In the genomic region with DNA sequence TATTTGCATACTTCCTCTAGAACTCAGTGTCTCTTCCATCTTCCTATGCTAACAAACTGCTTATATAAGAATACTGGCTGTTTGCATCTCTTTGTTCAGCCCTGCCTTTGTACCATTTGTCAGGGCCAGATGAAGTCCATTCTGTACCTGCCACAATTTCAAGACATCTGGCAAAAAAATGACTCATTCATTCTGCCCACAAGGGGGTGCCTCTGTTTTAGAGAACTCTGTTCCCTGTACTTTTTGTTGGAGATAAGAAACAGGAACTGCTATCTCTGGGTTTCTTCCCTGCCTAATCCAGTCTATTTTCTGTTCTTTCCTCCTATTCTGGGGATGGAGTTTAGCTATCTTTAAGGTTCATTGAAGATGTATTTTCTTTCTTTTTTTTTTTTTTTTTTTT, we compare ENCODE assay signal across 17 cellular contexts. TPM values are rescaled to one million over a fixed set of nuclear protein-coding genes. Genes with fewer than 3 reads are reported as not detected.
DNase-seq lines count a peak whose midpoint lies in the region; ATAC-seq and TF ChIP-seq lines count a peak whose summit lies in the region.
"Had no signal": no experiment of that assay in that cellular context is flagged by ENCODE, and none has a peak within 500 bp of the region (broad histone marks: within the 10 kb centered on the region; RNA-seq: fewer than 3 reads in every experiment).

No MANE protein-coding gene starts in this region.

- peak; percentile 11 for DNase-seq in COR-L47 (lab: John Stamatoyannopoulos, UW)
- peak; percentile 56 for DNase-seq in Karpas-422
- peak; percentile 12 for DNase-seq in SKM-1 (lab: John Stamatoyannopoulos, UW; ENCODE audit: unreplicated experiment)
- peak; percentile 16 for DNase-seq in iPS-NIHi11 (ENCODE audit: low spot score)
- no peak for DNase-seq in colonic mucosa
- DNase-seq in activated naive CD4-positive, alpha-beta T cell treated with anti-CD3 and anti-CD28 coated beads, Interleukin-2, amount 50 U/mL, for 16 hours: no peak
- DNase-seq: activated CD8-positive, alpha-beta T cell treated with anti-CD3 and anti-CD28 coated beads for 36 hours; CD4-positive, CD25-positive, alpha-beta regulatory T cell; GOT3; mammary epithelial cell; NCI-H226; Peyer's patch; right lobe of liver; stimulated activated CD4-positive, alpha-beta T cell treated with anti-CD3 and anti-CD28 coated beads, Interleukin-4, amount 100 ng/mL, for 1 hour; T-helper 9 cell had no signal

- H3K4me3 ChIP-seq in Karpas-422 (ENCODE audit: low read length) (no peak overlapping the region), colonic mucosa (no peak overlapping the region)
- H3K4me3 ChIP-seq: Peyer's patch, right lobe of liver had no signal

- H3K9me3 ChIP-seq in Karpas-422 (ENCODE audit: low read length): peaks cover 37% of the 10 kb centered on the region
- H3K9me3 ChIP-seq in colonic mucosa: peaks cover 4% of the 10 kb centered on the region

- H3K4me1 ChIP-seq in Karpas-422 (ENCODE audit: low read length) (no peaks in the 10 kb centered on the region), colonic mucosa (no peaks in the 10 kb centered on the region)
- H3K4me1 ChIP-seq: Peyer's patch, right lobe of liver had no signal

- H3K36me3 ChIP-seq in Karpas-422 (ENCODE audit: insufficient read depth, low read length) (peaks cover 7% of the 10 kb centered on the region; the same call in 1 of the 2 replicates), colonic mucosa (peaks cover 5% of the 10 kb centered on the region)

- H3K27me3 ChIP-seq in Karpas-422 (ENCODE audit: low read length): no peaks in the 10 kb centered on the region
- H3K27me3 ChIP-seq in colonic mucosa: no peaks in the 10 kb centered on the region
- H3K27me3 ChIP-seq: Peyer's patch, right lobe of liver had no signal

- intact Hi-C loops in colonic mucosa (cut with DNase I): no loop called here

- no peak overlapping the region for H3K27ac ChIP-seq in Karpas-422 (ENCODE audit: low read length)
- H3K27ac ChIP-seq in colonic mucosa: no peak overlapping the region
- H3K27ac ChIP-seq: KMS-11, Peyer's patch, right lobe of liver had no signal

- TF ChIP-seq CTCF in colonic mucosa (IDR thresholded peaks at IDR 0.05): no peak

- no peaks in the 10 kb centered on the region for H3K79me2 ChIP-seq in Karpas-422 (ENCODE audit: low read length)

- no peaks in the 10 kb centered on the region for H4K20me1 ChIP-seq in Karpas-422 (ENCODE audit: insufficient read depth, low read depth, low read length)

- H3K9me2 ChIP-seq in Karpas-422 (replicated peaks; ENCODE audit: insufficient read depth, low read length): no peaks in the 10 kb centered on the region

- no peak overlapping the region for H2AFZ ChIP-seq in Karpas-422 (ENCODE audit: low read length)

- ATAC-seq in HG03342 (IDR thresholded peaks at IDR 0.05; ENCODE audit: unreplicated experiment): no peak
- ATAC-seq: activated CD8-positive, alpha-beta T cell treated with anti-CD3 and anti-CD28 coated beads for 36 hours; right lobe of liver had no signal

- no peak overlapping the region for H3K4me2 ChIP-seq in Karpas-422 (ENCODE audit: low read depth, low read length, poor library complexity, severe bottlenecking)
- H3K4me2 ChIP-seq: KMS-11 had no signal

- H3K9ac ChIP-seq in Karpas-422 (ENCODE audit: low read length) (no peak overlapping the region), colonic mucosa (ENCODE audit: low read depth in 2 of 2, low read length in 2 of 2) (no peak overlapping the region)
- H3K9ac ChIP-seq: KMS-11 had no signal

RNA-seq across cellular contexts. Expression of a gene that starts 23.0 kb away (rescaled TPM):
- 0.48 and 2.1 TPM in 2 replicates for total RNA-seq in Karpas-422 (2014; rRNA removed; shearing (Covaris generic); ENCODE audit: low replicate concordance)
- total RNA-seq in colonic mucosa: 1 to 10 TPM; 2.5 to 4.7 TPM

RNA-seq across cellular contexts. Expression of a gene that starts 23.1 kb away (rescaled TPM):
- 0.47 and 1.8 TPM in 2 replicates for total RNA-seq in Karpas-422 (2014; rRNA removed; shearing (Covaris generic); ENCODE audit: low replicate concordance)
- 1 to 10 TPM; 1.1 to 1.8 TPM for total RNA-seq in colonic mucosa

Comparison
In these comparisons a context has a peak if more than half of its experiments do, and no peak if none do; other contexts are left out.
1. DNase-seq: peak in COR-L47 (single experiment), Karpas-422 (single experiment), SKM-1 (single experiment) and iPS-NIHi11 (single experiment); none in colonic mucosa (single experiment) and activated naive CD4-positive, alpha-beta T cell treated with anti-CD3 and anti-CD28 coated beads, Interleukin-2, amount 50 U/mL, for 16 hours (single experiment).